Comparison of ENCODE assay signal across 8 cellular contexts in genomic region chr11:13343931-13344717, GRCh38.
A peak's percentile ranks its signal among the peaks of the same experiment; 100 is the strongest.
DNase-seq lines count a peak whose midpoint lies in the region; ATAC-seq and TF ChIP-seq lines count a peak whose summit lies in the region.

No MANE protein-coding gene starts in this region.

- POLR2A ChIA-PET in PC-9 (lab: Charles Lee; ENCODE audit: unreplicated experiment): no interaction called here

- H3K27me3 ChIP-seq in PC-9 (ENCODE audit: insufficient read depth, low read depth): no peaks in the 10 kb centered on the region
- H3K27me3 ChIP-seq in thyroid gland: no peaks in the 10 kb centered on the region

- ATAC-seq in GM19397 (IDR thresholded peaks at IDR 0.05; ENCODE audit: unreplicated experiment): peak; percentile 46

- no peak overlapping the region for H3K27ac ChIP-seq in C4-2B
- H3K27ac ChIP-seq in PC-9: no peak overlapping the region
- H3K27ac ChIP-seq in thyroid gland: no peak overlapping the region

- TF ChIP-seq CTCF in C4-2B (conservative IDR thresholded peaks at IDR 0.05) (peak; percentile 91), PC-9 (conservative IDR thresholded peaks at IDR 0.05) (peak; percentile 82), fibroblast of the aortic adventitia (IDR thresholded peaks at IDR 0.05; ENCODE audit: insufficient read depth, low read length) (peak; percentile 85), thyroid gland (IDR thresholded peaks at IDR 0.05) (peak; percentile 27 to 89 (median 78))

- no peak overlapping the region for H3K4me2 ChIP-seq in PC-9

- WGBS in thyroid gland, 2 donors: 64 to 72% methylated on average over 10 of the region's 10 CpGs

- peaks cover under 1% of the 10 kb centered on the region; the same call in 1 of the 2 replicates for H3K4me1 ChIP-seq in PC-9 (replicated peaks; ENCODE audit: insufficient read depth)
- H3K4me1 ChIP-seq in thyroid gland: peaks cover 21 to 40% of the 10 kb centered on the region in 2 donors

- no peaks in the 10 kb centered on the region for H3K79me2 ChIP-seq in PC-9 (ENCODE audit: low read depth)

- intact Hi-C loops in PC-9 (cut with micrococcal nuclease; ENCODE audit: unreplicated experiment) (loop anchor here (1.0 to 10.0 kb wide), 4 partner anchors 105 to 1057 kb away; no protein-coding TSS in a partner anchor), thyroid gland (cut with DNase I) (loop anchor here (5.0 kb wide), 1 partner anchor 132 kb away; no protein-coding TSS in a partner anchor)

- BruUV-seq in PC-9 (replicated peaks; lab: Mats Ljungman, UMichigan): no TSS peak

- H3K36me3 ChIP-seq in PC-9 (ENCODE audit: low read depth) (no peaks in the 10 kb centered on the region), thyroid gland (no peaks in the 10 kb centered on the region)

- CTCF ChIA-PET in PC-9 (lab: Charles Lee): interaction anchor here (0.7 to 2.3 kb wide), 2 partner anchors 134 to 370 kb away, joined by 3 to 6 read pairs; no protein-coding TSS in a partner anchor

- H2AFZ ChIP-seq in PC-9: no peak overlapping the region

- H3K9me3 ChIP-seq in PC-9 (ENCODE audit: insufficient read depth, low read depth): no peaks in the 10 kb centered on the region
- H3K9me3 ChIP-seq in thyroid gland: no peaks in the 10 kb centered on the region

- no peaks in the 10 kb centered on the region for H3K9me2 ChIP-seq in PC-9 (ENCODE audit: insufficient read depth)

- H3K4me3 ChIP-seq in PC-9 (no peak overlapping the region), fibroblast of the aortic adventitia (ENCODE audit: low read depth, low read length) (no peak overlapping the region), thyroid gland (replicated peaks in 1 of 3) (no peak overlapping the region)

- H4K20me1 ChIP-seq in PC-9 (ENCODE audit: insufficient read depth): no peaks in the 10 kb centered on the region

- DNase-seq in KBM-7 (peak; percentile 87), PC-9 (peak; percentile 49 to 59), fibroblast of the aortic adventitia (ENCODE audit: low read depth) (peak; percentile 85), nucleus accumbens (lab: John Stamatoyannopoulos, UW) (peak in 34 of 56 donors; percentile 12 to 81 (median 36)), thyroid gland (peak; percentile 79 to 85)
- DNase-seq in activated T-cell treated with anti-CD3 and anti-CD28 coated beads, Interleukin-2, amount 50 U/mL, for 48 hours: peak; percentile 82 to 84

- in situ Hi-C loops in KBM-7 (cut with MboI; ENCODE audit: low pct_unique_long_range_greater_than_20kb, low sequenced_read_pairs): loop anchor here (25.0 kb wide), 1 partner anchor 382 kb away; no protein-coding TSS in a partner anchor

- no peaks in the 10 kb centered on the region for H3F3A ChIP-seq in PC-9 (ENCODE audit: insufficient read depth, low read depth)

- TF ChIP-seq POLR2A in thyroid gland (IDR thresholded peaks at IDR 0.05): no peak

Comparison
In these comparisons a context has a peak if more than half of its experiments do, and no peak if none do; other contexts are left out.
1. DNase-seq: peak in every context shown above with its lines; median percentile 87 in KBM-7; 85 in fibroblast of the aortic adventitia; 83 in activated T-cell treated with anti-CD3 and anti-CD28 coated beads, Interleukin-2, amount 50 U/mL, for 48 hours; 82 in thyroid gland; 54 in PC-9; 36 in nucleus accumbens.